Comparison of ENCODE assay signal across 8 cellular contexts in the genomic region with DNA sequence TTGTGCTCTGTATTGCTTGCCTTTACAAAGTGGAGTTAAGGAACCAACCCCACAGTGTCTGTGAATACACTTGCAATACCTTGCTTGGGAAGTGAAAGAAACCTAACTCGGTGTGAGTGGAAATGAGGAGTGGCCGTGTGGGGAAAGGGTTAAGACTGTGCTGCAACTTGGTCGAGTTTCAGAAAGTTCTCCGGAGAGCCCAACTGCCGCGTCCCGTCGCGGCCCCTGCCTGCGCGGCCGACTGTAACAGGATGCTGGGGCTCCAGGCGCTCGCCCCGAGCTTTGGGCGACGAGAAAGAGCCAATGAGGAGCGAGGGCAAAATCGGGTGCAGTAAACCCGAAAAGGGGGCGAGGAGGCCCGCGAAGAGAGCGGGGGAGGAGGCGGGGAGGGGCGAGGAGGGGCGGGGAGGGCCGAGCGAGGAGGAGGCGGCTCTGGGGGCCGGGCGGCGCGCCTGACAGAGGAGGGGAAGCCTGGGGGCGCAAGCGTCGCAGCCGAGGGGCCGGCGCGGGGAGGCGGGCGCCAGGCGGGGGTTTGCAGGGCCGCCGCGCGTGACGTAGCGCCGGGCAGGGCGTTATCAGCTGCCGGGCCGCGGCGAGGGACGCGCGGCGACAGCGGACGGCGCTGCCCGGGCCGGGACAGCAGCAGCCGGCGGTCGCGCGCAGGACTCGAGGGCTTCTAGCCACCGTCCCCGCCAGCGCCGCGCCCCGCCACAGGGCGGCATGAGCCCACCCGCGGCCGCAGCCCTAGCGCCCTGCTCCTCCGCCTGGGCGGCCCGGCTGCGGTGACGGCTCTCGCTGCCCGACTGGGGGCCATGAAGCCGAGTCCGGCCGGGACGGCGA. TPM values are rescaled to one million over a fixed set of nuclear protein-coding genes. Genes with fewer than 3 reads are reported as not detected.
DNase-seq lines count a peak whose midpoint lies in the region; ATAC-seq and TF ChIP-seq lines count a peak whose summit lies in the region.

A gene with protein sequence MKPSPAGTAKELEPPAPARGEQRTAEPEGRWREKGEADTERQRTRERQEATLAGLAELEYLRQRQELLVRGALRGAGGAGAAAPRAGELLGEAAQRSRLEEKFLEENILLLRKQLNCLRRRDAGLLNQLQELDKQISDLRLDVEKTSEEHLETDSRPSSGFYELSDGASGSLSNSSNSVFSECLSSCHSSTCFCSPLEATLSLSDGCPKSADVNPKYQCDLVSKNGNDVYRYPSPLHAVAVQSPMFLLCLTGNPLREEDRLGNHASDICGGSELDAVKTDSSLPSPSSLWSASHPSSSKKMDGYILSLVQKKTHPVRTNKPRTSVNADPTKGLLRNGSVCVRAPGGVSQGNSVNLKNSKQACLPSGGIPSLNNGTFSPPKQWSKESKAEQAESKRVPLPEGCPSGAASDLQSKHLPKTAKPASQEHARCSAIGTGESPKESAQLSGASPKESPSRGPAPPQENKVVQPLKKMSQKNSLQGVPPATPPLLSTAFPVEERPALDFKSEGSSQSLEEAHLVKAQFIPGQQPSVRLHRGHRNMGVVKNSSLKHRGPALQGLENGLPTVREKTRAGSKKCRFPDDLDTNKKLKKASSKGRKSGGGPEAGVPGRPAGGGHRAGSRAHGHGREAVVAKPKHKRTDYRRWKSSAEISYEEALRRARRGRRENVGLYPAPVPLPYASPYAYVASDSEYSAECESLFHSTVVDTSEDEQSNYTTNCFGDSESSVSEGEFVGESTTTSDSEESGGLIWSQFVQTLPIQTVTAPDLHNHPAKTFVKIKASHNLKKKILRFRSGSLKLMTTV (plus strand): TSS at position 572 of the 840 bp plus-strand sequence. CDS start 241 bp downstream, at position 813.

- peak in 1 of 2 donors; percentile 22 for DNase-seq in breast epithelium (ENCODE audit: low spot score in 2 of 2)
- DNase-seq in MCF 10A (ENCODE audit: unreplicated experiment) = no peak
- peak; percentile 60 to 64 for DNase-seq in activated naive CD4-positive, alpha-beta T cell treated with anti-CD3 and anti-CD28 coated beads, Interleukin-2, amount 50 U/mL, for 72 hours (ENCODE audit: low spot score in 2 of 2)
- peak; percentile 12 to 86 (median 71) for DNase-seq in head of caudate nucleus
- DNase-seq in omental fat pad (ENCODE audit: low spot score) = no peak

- intact Hi-C loops in breast epithelium (cut with DNase I; ENCODE audit: low total_unique reads) = no loop called here
- intact Hi-C loops in MCF 10A (cut with micrococcal nuclease) = no loop called here
- intact Hi-C loops in head of caudate nucleus (cut with DNase I) = loop anchor here (5.0 kb wide), 1 partner anchor 135 kb away; no protein-coding TSS in a partner anchor

- H3K36me3 Mint-ChIP-seq in MCF 10A (ENCODE audit: insufficient read depth, unreplicated experiment) = no peaks in the 10 kb centered on the region
- peaks cover 5 to 7% of the 10 kb centered on the region in 2 donors for H3K36me3 Mint-ChIP-seq in activated naive CD4-positive, alpha-beta T cell treated with anti-CD3 and anti-CD28 coated beads, Interleukin-2, amount 50 U/mL, for 72 hours

- H3K27ac Mint-ChIP-seq in MCF 10A (ENCODE audit: low read depth, unreplicated experiment) = no peak within 1 kb of the TSS
- H3K27ac Mint-ChIP-seq in activated naive CD4-positive, alpha-beta T cell treated with anti-CD3 and anti-CD28 coated beads, Interleukin-2, amount 50 U/mL, for 72 hours = peak within 1 kb of the TSS; percentile 90 to 93

- no peaks in the 10 kb centered on the region for H3K4me1 Mint-ChIP-seq in MCF 10A (ENCODE audit: insufficient read depth, unreplicated experiment)

- H3K36me3 ChIP-seq in breast epithelium (no peaks in the 10 kb centered on the region), OCI-LY3 (replicated peaks; ENCODE audit: low read depth, low read length) (peaks cover 28% of the 10 kb centered on the region), urinary bladder (ENCODE audit: insufficient read depth) (no peaks in the 10 kb centered on the region)

- WGBS in urinary bladder = under 1% methylated on average over 94 of the region's 94 CpGs

- BruUV-seq in MCF 10A (replicated peaks; lab: Mats Ljungman, UMichigan) = no TSS peak

- peaks cover 15% of the 10 kb centered on the region for H4K20me1 ChIP-seq in OCI-LY3 (ENCODE audit: insufficient read depth, low read length)

- POLR2A ChIA-PET in MCF 10A (lab: Yijun Ruan, JAX) = no interaction called here

- H3K4me2 ChIP-seq in OCI-LY3 (ENCODE audit: low read length) = peak within 1 kb of the TSS; percentile 99

- peaks cover 66% of the 10 kb centered on the region for H3K27me3 Mint-ChIP-seq in MCF 10A (ENCODE audit: insufficient read depth, unreplicated experiment)

- H3K79me2 ChIP-seq in OCI-LY3 (ENCODE audit: low read length) = peaks cover 41% of the 10 kb centered on the region

- H3K27ac ChIP-seq in breast epithelium (peak within 1 kb of the TSS; percentile 79 to 91), OCI-LY3 (ENCODE audit: low read length) (peak within 1 kb of the TSS; percentile 96), urinary bladder (ENCODE audit: low read depth) (peak within 1 kb of the TSS; percentile 86)

- no peak for TF ChIP-seq CTCF in breast epithelium (IDR thresholded peaks at IDR 0.05)
- TF ChIP-seq CTCF in MCF 10A (IDR thresholded peaks at IDR 0.05; ENCODE audit: unreplicated experiment) = no peak
- TF ChIP-seq CTCF in OCI-LY3 (IDR thresholded peaks at IDR 0.05; ENCODE audit: low read depth, low read length) = peak; percentile 1; the same call in 1 of the 2 replicates
- no peak for TF ChIP-seq CTCF in omental fat pad (IDR thresholded peaks at IDR 0.05)

- H3K27me3 ChIP-seq in breast epithelium (no peaks in the 10 kb centered on the region), OCI-LY3 (ENCODE audit: low read depth, low read length) (no peaks in the 10 kb centered on the region)

- no peaks in the 10 kb centered on the region for H3K9me3 Mint-ChIP-seq in MCF 10A (ENCODE audit: unreplicated experiment)
- no peaks in the 10 kb centered on the region for H3K9me3 Mint-ChIP-seq in activated naive CD4-positive, alpha-beta T cell treated with anti-CD3 and anti-CD28 coated beads, Interleukin-2, amount 50 U/mL, for 72 hours

- peak; percentile 40 for ATAC-seq in HG02870 (IDR thresholded peaks at IDR 0.05; ENCODE audit: unreplicated experiment)
- peak; percentile 58 to 74 for ATAC-seq in activated naive CD4-positive, alpha-beta T cell treated with anti-CD3 and anti-CD28 coated beads, Interleukin-2, amount 50 U/mL, for 72 hours
- peak; percentile 63 for ATAC-seq in omental fat pad (ENCODE audit: low FRiP score)

- H3K9me3 ChIP-seq in breast epithelium (no peaks in the 10 kb centered on the region), OCI-LY3 (ENCODE audit: insufficient read depth, low read length) (no peaks in the 10 kb centered on the region)

- peak within 1 kb of the TSS; percentile 64 to 85 (median 72) for H3K4me3 ChIP-seq in breast epithelium
- peak within 1 kb of the TSS; percentile 91 for H3K4me3 ChIP-seq in OCI-LY3 (ENCODE audit: low read length)
- H3K4me3 ChIP-seq in urinary bladder (ENCODE audit: low read depth, low read length) = peak within 1 kb of the TSS; percentile 84

- H3K4me1 ChIP-seq in breast epithelium (peaks cover 0 to 5% of the 10 kb centered on the region in 2 donors), OCI-LY3 (ENCODE audit: low read length) (peaks cover 56% of the 10 kb centered on the region), urinary bladder (ENCODE audit: insufficient read depth) (no peaks in the 10 kb centered on the region)

- CTCF ChIA-PET in MCF 10A (lab: Yijun Ruan, JAX) = interaction anchor here (0.7 to 4.2 kb wide), 3 partner anchors 10 to 486 kb away, joined by 3 to 32 read pairs (median 4); no protein-coding TSS in a partner anchor

- H3K9ac ChIP-seq in OCI-LY3 (ENCODE audit: low read length) = peak within 1 kb of the TSS; percentile 94

- H2AFZ ChIP-seq in OCI-LY3 (ENCODE audit: low read depth, low read length) = peak within 1 kb of the TSS; percentile 75

- TF ChIP-seq POLR2A in breast epithelium (IDR thresholded peaks at IDR 0.05) = no peak

- H3K4me3 Mint-ChIP-seq in MCF 10A (ENCODE audit: unreplicated experiment) = no peak within 1 kb of the TSS

RNA-seq across cellular contexts. Expression of the gene that starts here (rescaled TPM):
- total RNA-seq in breast epithelium (1 to 10 TPM; 5.0 to 9.8 (median 5.1) TPM), MCF 10A (2022) (not detected in 2 replicates), omental fat pad (1 to 10 TPM; 2.7 to 9.7 (median 4.3) TPM), urinary bladder (83.9 TPM)
- 10 to 100 TPM in 1 of 2 donors, 1 to 10 TPM in 1; 1.7 to 12.2 TPM for total RNA-seq in activated naive CD4-positive, alpha-beta T cell treated with anti-CD3 and anti-CD28 coated beads, Interleukin-2, amount 50 U/mL, for 72 hours
- 12.4 TPM for polyA plus RNA-seq in urinary bladder

Comparison
In these comparisons a context has a peak if more than half of its experiments do, and no peak if none do; other contexts are left out.
1. DNase-seq: peak in activated naive CD4-positive, alpha-beta T cell treated with anti-CD3 and anti-CD28 coated beads, Interleukin-2, amount 50 U/mL, for 72 hours (2 of 2) and head of caudate nucleus (42 of 42); none in MCF 10A (single experiment) and omental fat pad (single experiment).
2. Peak in every context shown above with its lines, with median percentiles within 50 percentile points of each other: H3K27ac ChIP-seq, H3K4me3 ChIP-seq and ATAC-seq.